16 cellular contexts compared by ENCODE assay signal in the genomic region with DNA sequence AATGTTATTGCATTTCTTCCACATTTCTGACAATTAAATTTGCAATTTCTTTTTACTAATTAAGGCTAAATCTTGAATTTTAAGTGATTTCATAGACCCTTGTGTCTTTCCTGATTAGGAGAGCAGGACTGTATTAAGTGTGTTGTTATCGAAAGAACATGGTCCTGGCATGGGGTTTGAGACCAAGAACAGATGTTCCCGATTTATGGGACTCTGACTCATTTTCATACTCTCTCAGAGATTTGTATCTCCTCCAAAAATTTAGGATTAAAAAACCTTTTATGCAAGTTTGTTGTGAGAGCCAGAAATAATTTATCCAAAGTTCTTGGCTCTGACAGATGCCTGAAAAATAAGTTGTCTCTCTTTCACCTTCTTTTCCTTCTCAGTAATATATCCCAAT.
"Had no signal": no experiment of that assay in that cellular context is flagged by ENCODE, and none has a peak within 500 bp of the region (broad histone marks: within the 10 kb centered on the region; RNA-seq: fewer than 3 reads in every experiment).

No MANE protein-coding gene starts in this region.

- H3K4me3 ChIP-seq: cardiac muscle cell, dorsolateral prefrontal cortex, heart left ventricle, lung, spleen, tibial artery, uterus had no signal

- H3K36me3 ChIP-seq: cardiac muscle cell, heart left ventricle, spleen, tibial artery, uterus had no signal

- H3K4me1 ChIP-seq: heart left ventricle, spleen, tibial artery, uterus had no signal

- ATAC-seq: activated naive CD8-positive, alpha-beta T cell treated with anti-CD3 and anti-CD28 coated beads, Interleukin-2, amount 50 U/mL, for 24 hours; heart left ventricle; left cardiac atrium; right cardiac atrium had no signal

- DNase-seq: activated CD4-positive, alpha-beta T cell treated with anti-CD3 and anti-CD28 coated beads, Interleukin-2, amount 50 U/mL, for 4 hours; activated CD4-positive, CD25-positive, alpha-beta regulatory T cell treated with anti-CD3 and anti-CD28 coated beads, Interleukin-2, amount 50 U/mL, for 72 hours; activated naive CD4-positive, alpha-beta T cell treated with anti-CD3 and anti-CD28 coated beads for 36 hours; activated naive CD8-positive, alpha-beta T cell treated with anti-CD3 and anti-CD28 coated beads, Interleukin-2, amount 50 U/mL, for 24 hours; activated T-cell treated with anti-CD3 and anti-CD28 coated beads, Interleukin-2, amount 50 U/mL, for 1 hour; dorsolateral prefrontal cortex; endodermal cell; heart left ventricle; left cardiac atrium; right cardiac atrium; spleen; T1000; tibial artery; uterus had no signal

- H3K27ac ChIP-seq: cardiac muscle cell, dorsolateral prefrontal cortex, heart left ventricle, spleen, tibial artery, uterus had no signal

- H3K9me3 ChIP-seq: spleen, tibial artery, uterus had no signal

- H3K27me3 ChIP-seq: cardiac muscle cell, dorsolateral prefrontal cortex, heart left ventricle, spleen, tibial artery, uterus had no signal
